25 cellular contexts compared by ENCODE assay signal in genomic region chr2:75356857-75357256, GRCh38.
"Had no signal": no experiment of that assay in that cellular context is flagged by ENCODE, and none has a peak within 500 bp of the region (broad histone marks: within the 10 kb centered on the region; RNA-seq: fewer than 3 reads in every experiment).

No MANE protein-coding gene starts in this region.

- H3K27me3 ChIP-seq: Peyer's patch, SJCRH30 had no signal

- ATAC-seq: activated naive CD4-positive, alpha-beta T cell treated with anti-CD3 and anti-CD28 coated beads, Interleukin-2, amount 50 U/mL, for 72 hours; activated naive CD8-positive, alpha-beta T cell treated with anti-CD3 and anti-CD28 coated beads, Interleukin-2, amount 50 U/mL, for 24 hours; activated T-cell treated with anti-CD3 and anti-CD28 coated beads, Interleukin-2, amount 50 U/mL, for 4 hours had no signal

- H3K4me3 ChIP-seq: Peyer's patch, SJCRH30 had no signal

- FAIRE-seq: astrocyte had no signal

- H3K4me1 ChIP-seq: Peyer's patch, SJCRH30 had no signal

- H3K4me2 ChIP-seq: SK-N-SH had no signal

- H3K9ac ChIP-seq: SK-N-SH had no signal

- DNase-seq: activated CD4-positive, alpha-beta memory T cell treated with anti-CD3 and anti-CD28 coated beads for 36 hours; activated CD4-positive, alpha-beta T cell treated with anti-CD3 and anti-CD28 coated beads, Interleukin-2, amount 10 ng/mL, durations not matched to agents 7 days and 5 days; activated CD4-positive, CD25-positive, alpha-beta regulatory T cell; activated CD8-positive, alpha-beta memory T cell treated with anti-CD3 and anti-CD28 coated beads for 24 hours; activated effector memory CD4-positive, alpha-beta T cell treated with anti-CD3 and anti-CD28 coated beads, Interleukin-2, amount 50 U/mL, for 16 hours; activated naive CD4-positive, alpha-beta T cell treated with Interleukin-2 at 50 U/mL for 16 hours; activated naive CD8-positive, alpha-beta T cell treated with anti-CD3 and anti-CD28 coated beads, Interleukin-2, amount 50 U/mL, for 24 hours; activated T-cell treated with anti-CD3 and anti-CD28 coated beads, Interleukin-2, amount 50 U/mL, for 4 hours; amygdala; Karpas-422; MM.1S; NCI-H146; NCI-H187 treated with DMSO at 0.1 percent for 48 hours; NCI-H2081 treated with DMSO at 0.1 percent for 48 hours; NCI-H510A treated with DMSO at 0.1 percent for 48 hours; NCI-H748 treated with DMSO at 0.1 percent for 48 hours; Peyer's patch; Right ventricle myocardium superior; SJCRH30; SK-N-SH; T-helper 1 cell had no signal

- H3K27ac ChIP-seq: Peyer's patch, RWPE1, SJCRH30, VCaP had no signal

- H3K9me3 ChIP-seq: Peyer's patch, SK-N-SH had no signal

- H3K36me3 ChIP-seq: Peyer's patch, SJCRH30 had no signal
